In genomic region chr6:53095716-53096115, GRCh38 we compare ENCODE assay signal across 20 cellular contexts. TPM values are rescaled to one million over a fixed set of nuclear protein-coding genes. Genes with fewer than 3 reads are reported as not detected.
"Had no signal": no experiment of that assay in that cellular context is flagged by ENCODE, and none has a peak within 500 bp of the region (broad histone marks: within the 10 kb centered on the region; RNA-seq: fewer than 3 reads in every experiment).

No MANE protein-coding gene starts in this region.

- H3K27me3 ChIP-seq: colonic mucosa, tibial artery had no signal

- H3K27ac ChIP-seq: colonic mucosa, parathyroid adenoma, tibial artery, WERI-Rb-1 had no signal

- H3K4me1 ChIP-seq: colonic mucosa, parathyroid adenoma, tibial artery had no signal

- DNase-seq: activated CD4-positive, alpha-beta memory T cell treated with anti-CD3 and anti-CD28 coated beads for 36 hours; activated CD8-positive, alpha-beta memory T cell treated with anti-CD3 and anti-CD28 coated beads, Interleukin-2, amount 10 ng/mL, durations not matched to agents 7 days and 5 days; activated T-cell treated with anti-CD3 and anti-CD28 coated beads, Interleukin-2, amount 50 U/mL, for 24 hours; amniotic stem cell; central memory CD4-positive, alpha-beta T cell; colonic mucosa; hypothalamus; left ventricle myocardium superior; mucosa of descending colon; naive thymus-derived CD4-positive, alpha-beta T cell; stimulated activated CD4-positive, alpha-beta T cell treated with anti-CD3 and anti-CD28 coated beads, Interleukin-12 subunit alpha, Interleukin-12 subunit beta, amount 100 ng/mL, for 4 hours; T1000; tibial artery; WERI-Rb-1 had no signal

- H3K4me3 ChIP-seq: colonic mucosa, mucosa of descending colon, tibial artery had no signal

- FAIRE-seq: endometrium, urothelium cell line had no signal

- H3K9me3 ChIP-seq: colonic mucosa, mucosa of descending colon, tibial artery had no signal

- ATAC-seq: activated CD8-positive, alpha-beta memory T cell treated with anti-CD3 and anti-CD28 coated beads, Interleukin-2, amount 10 ng/mL, durations not matched to agents 7 days and 5 days; left ventricle myocardium superior; mucosa of descending colon; naive thymus-derived CD4-positive, alpha-beta T cell; stimulated activated effector memory CD8-positive, alpha-beta T cell treated with anti-CD3 and anti-CD28 coated beads, Interleukin-12 subunit alpha, Interleukin-12 subunit beta, amount 100 ng/mL, for 72 hours had no signal

RNA-seq across cellular contexts. Expression of gene GCM1, which starts 52.9 kb away (rescaled TPM):
- total RNA-seq: activated CD4-positive, alpha-beta memory T cell treated with anti-CD3 and anti-CD28 coated beads for 36 hours; colonic mucosa; kidney epithelial cell; left ventricle myocardium superior; mucosa of descending colon had no signal
- polyA plus RNA-seq: esophagus; naive thymus-derived CD4-positive, alpha-beta T cell had no signal
